30 cellular contexts compared by ENCODE assay signal in the genomic region with DNA sequence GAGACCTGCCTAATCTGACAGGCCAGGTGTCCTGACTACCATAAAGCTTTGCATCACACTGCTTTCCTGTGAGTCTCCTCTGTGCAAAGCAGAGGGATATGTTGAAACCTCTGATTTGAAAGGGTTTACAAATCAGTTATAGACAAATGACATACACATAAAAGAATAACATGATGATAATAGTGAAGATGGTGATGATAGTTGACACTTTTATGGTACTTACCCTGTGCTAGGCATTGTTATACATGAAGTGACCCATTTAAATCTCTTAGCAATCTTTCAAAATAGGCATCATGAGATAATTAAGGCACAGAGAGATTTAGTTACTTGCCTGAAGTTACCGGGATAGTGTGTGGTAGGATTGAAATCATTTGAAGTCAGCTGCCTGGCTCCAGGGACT.
"Had no signal": no experiment of that assay in that cellular context is flagged by ENCODE, and none has a peak within 500 bp of the region (broad histone marks: within the 10 kb centered on the region; RNA-seq: fewer than 3 reads in every experiment).

No MANE protein-coding gene starts in this region.

- H3K4me1 Mint-ChIP-seq: activated CD4-positive, alpha-beta memory T cell treated with anti-CD3 and anti-CD28 coated beads, Interleukin-2, amount 10 ng/mL, durations not matched to agents 7 days and 5 days; activated CD4-positive, alpha-beta T cell treated with anti-CD3 and anti-CD28 coated beads, Interleukin-2, amount 10 ng/mL, durations not matched to agents 7 days and 5 days; activated naive CD8-positive, alpha-beta T cell treated with anti-CD3 and anti-CD28 coated beads for 36 hours; activated naive CD8-positive, alpha-beta T cell treated with anti-CD3 and anti-CD28 coated beads, Interleukin-2, amount 50 U/mL, for 24 hours had no signal

- DNase-seq: activated CD4-positive, alpha-beta memory T cell treated with anti-CD3 and anti-CD28 coated beads, Interleukin-2, amount 10 ng/mL, durations not matched to agents 7 days and 5 days; activated CD4-positive, alpha-beta T cell treated with anti-CD3 and anti-CD28 coated beads for 1 hour; activated CD4-positive, alpha-beta T cell treated with anti-CD3 and anti-CD28 coated beads for 4 hours; activated CD4-positive, alpha-beta T cell treated with anti-CD3 and anti-CD28 coated beads, Interleukin-2, amount 10 ng/mL, durations not matched to agents 7 days and 5 days; activated CD4-positive, alpha-beta T cell treated with anti-CD3 and anti-CD28 coated beads, Interleukin-2, amount 50 U/mL, for 4 hours; activated CD8-positive, alpha-beta memory T cell treated with anti-CD3 and anti-CD28 coated beads, Interleukin-2, amount 50 U/mL, for 48 hours; activated effector memory CD4-positive, alpha-beta T cell treated with anti-CD3 and anti-CD28 coated beads, Interleukin-2, amount 50 U/mL, for 16 hours; activated naive CD4-positive, alpha-beta T cell treated with anti-CD3 and anti-CD28 coated beads for 36 hours; activated naive CD8-positive, alpha-beta T cell treated with anti-CD3 and anti-CD28 coated beads for 36 hours; activated naive CD8-positive, alpha-beta T cell treated with anti-CD3 and anti-CD28 coated beads, Interleukin-2, amount 50 U/mL, for 24 hours; activated T-cell treated with anti-CD3 and anti-CD28 coated beads for 4 hours; activated T-cell treated with anti-CD3 and anti-CD28 coated beads, Interleukin-2, amount 50 U/mL, for 4 hours; adrenal gland; amygdala; aorta; body of pancreas; central memory CD4-positive, alpha-beta T cell; cerebellar nuclear complex; colonic mucosa; effector CD8-positive, alpha-beta T cell; esophagus squamous epithelium; head of caudate nucleus; T-helper 2 cell had no signal

- H3K9me3 ChIP-seq: adrenal gland, body of pancreas, breast epithelium, colonic mucosa, esophagus squamous epithelium had no signal

- H3K9me3 Mint-ChIP-seq: activated CD4-positive, alpha-beta memory T cell treated with anti-CD3 and anti-CD28 coated beads, Interleukin-2, amount 10 ng/mL, durations not matched to agents 7 days and 5 days; activated CD4-positive, alpha-beta T cell treated with anti-CD3 and anti-CD28 coated beads, Interleukin-2, amount 10 ng/mL, durations not matched to agents 7 days and 5 days; activated naive CD4-positive, alpha-beta T cell treated with anti-CD3 and anti-CD28 coated beads for 36 hours; activated naive CD4-positive, alpha-beta T cell treated with anti-CD3 and anti-CD28 coated beads, Interleukin-2, amount 50 U/mL, for 24 hours; activated naive CD8-positive, alpha-beta T cell treated with anti-CD3 and anti-CD28 coated beads for 36 hours; activated naive CD8-positive, alpha-beta T cell treated with anti-CD3 and anti-CD28 coated beads, Interleukin-2, amount 50 U/mL, for 24 hours; activated T-cell treated with anti-CD3 and anti-CD28 coated beads, Interleukin-2, amount 50 U/mL, for 4 hours; activated T-helper 1 cell treated with anti-CD3 and anti-CD28 coated beads, Interleukin-12 subunit alpha, Interleukin-12 subunit beta, Interleukin-2, Interleukin-4 antibody, amounts not matched to agents 30 ng/mL and 10 ng/mL and 1 ng/mL, durations not matched to agents 14 hours and 24 hours and 36 hours; activated T-helper 2 cell treated with anti-CD3 and anti-CD28 coated beads, Interferon-gamma antibody, Interleukin-2, Interleukin-4, amounts not matched to agents 10 μg/mL and 5 μg/mL and 100 μg/mL, durations not matched to agents 14 hours and 24 hours and 36 hours; WTC11 had no signal

- H3K4me3 Mint-ChIP-seq: activated CD4-positive, alpha-beta memory T cell treated with anti-CD3 and anti-CD28 coated beads, Interleukin-2, amount 10 ng/mL, durations not matched to agents 7 days and 5 days; activated CD4-positive, alpha-beta T cell treated with anti-CD3 and anti-CD28 coated beads, Interleukin-2, amount 10 ng/mL, durations not matched to agents 7 days and 5 days; activated naive CD4-positive, alpha-beta T cell treated with anti-CD3 and anti-CD28 coated beads for 36 hours; activated naive CD4-positive, alpha-beta T cell treated with anti-CD3 and anti-CD28 coated beads, Interleukin-2, amount 50 U/mL, for 24 hours; activated naive CD8-positive, alpha-beta T cell treated with anti-CD3 and anti-CD28 coated beads for 36 hours; activated naive CD8-positive, alpha-beta T cell treated with anti-CD3 and anti-CD28 coated beads, Interleukin-2, amount 50 U/mL, for 24 hours; activated T-cell treated with anti-CD3 and anti-CD28 coated beads, Interleukin-2, amount 50 U/mL, for 4 hours; activated T-helper 1 cell treated with anti-CD3 and anti-CD28 coated beads, Interleukin-12 subunit alpha, Interleukin-12 subunit beta, Interleukin-2, Interleukin-4 antibody, amounts not matched to agents 30 ng/mL and 10 ng/mL and 1 ng/mL, durations not matched to agents 14 hours and 24 hours and 36 hours; WTC11 had no signal

- H3K36me3 ChIP-seq: adrenal gland, breast epithelium, cardiac muscle cell, colonic mucosa, esophagus squamous epithelium had no signal

- H3K27me3 Mint-ChIP-seq: activated CD4-positive, alpha-beta T cell treated with anti-CD3 and anti-CD28 coated beads, Interleukin-2, amount 10 ng/mL, durations not matched to agents 7 days and 5 days; activated naive CD4-positive, alpha-beta T cell treated with anti-CD3 and anti-CD28 coated beads, Interleukin-2, amount 50 U/mL, for 24 hours; activated naive CD8-positive, alpha-beta T cell treated with anti-CD3 and anti-CD28 coated beads for 36 hours; activated naive CD8-positive, alpha-beta T cell treated with anti-CD3 and anti-CD28 coated beads, Interleukin-2, amount 50 U/mL, for 24 hours had no signal

- H3K4me1 ChIP-seq: adrenal gland, body of pancreas, breast epithelium, colonic mucosa, esophagus squamous epithelium had no signal

- H3K27ac ChIP-seq: adrenal gland, body of pancreas, breast epithelium, cardiac muscle cell, colonic mucosa, epithelial cell of prostate, esophagus squamous epithelium had no signal

- H3K4me3 ChIP-seq: adrenal gland, body of pancreas, breast epithelium, cardiac muscle cell, colonic mucosa, esophagus squamous epithelium had no signal

- H3K27me3 ChIP-seq: adrenal gland, body of pancreas, breast epithelium, cardiac muscle cell, colonic mucosa, esophagus squamous epithelium had no signal

- H3K27ac Mint-ChIP-seq: activated CD4-positive, alpha-beta memory T cell treated with anti-CD3 and anti-CD28 coated beads, Interleukin-2, amount 10 ng/mL, durations not matched to agents 7 days and 5 days; activated CD4-positive, alpha-beta T cell treated with anti-CD3 and anti-CD28 coated beads, Interleukin-2, amount 10 ng/mL, durations not matched to agents 7 days and 5 days; activated naive CD4-positive, alpha-beta T cell treated with anti-CD3 and anti-CD28 coated beads for 36 hours; activated naive CD4-positive, alpha-beta T cell treated with anti-CD3 and anti-CD28 coated beads, Interleukin-2, amount 50 U/mL, for 24 hours; activated naive CD8-positive, alpha-beta T cell treated with anti-CD3 and anti-CD28 coated beads for 36 hours; activated naive CD8-positive, alpha-beta T cell treated with anti-CD3 and anti-CD28 coated beads, Interleukin-2, amount 50 U/mL, for 24 hours; activated T-helper 1 cell treated with anti-CD3 and anti-CD28 coated beads, Interleukin-12 subunit alpha, Interleukin-12 subunit beta, Interleukin-2, Interleukin-4 antibody, amounts not matched to agents 30 ng/mL and 10 ng/mL and 1 ng/mL, durations not matched to agents 14 hours and 24 hours and 36 hours; activated T-helper 2 cell treated with anti-CD3 and anti-CD28 coated beads, Interferon-gamma antibody, Interleukin-2, Interleukin-4, amounts not matched to agents 10 μg/mL and 5 μg/mL and 100 μg/mL, durations not matched to agents 14 hours and 24 hours and 36 hours; WTC11 had no signal

- H3K36me3 Mint-ChIP-seq: activated naive CD4-positive, alpha-beta T cell treated with anti-CD3 and anti-CD28 coated beads, Interleukin-2, amount 50 U/mL, for 24 hours; activated naive CD8-positive, alpha-beta T cell treated with anti-CD3 and anti-CD28 coated beads for 36 hours; WTC11 had no signal
